Comparison of ENCODE assay signal across 28 cellular contexts in the genomic region with DNA sequence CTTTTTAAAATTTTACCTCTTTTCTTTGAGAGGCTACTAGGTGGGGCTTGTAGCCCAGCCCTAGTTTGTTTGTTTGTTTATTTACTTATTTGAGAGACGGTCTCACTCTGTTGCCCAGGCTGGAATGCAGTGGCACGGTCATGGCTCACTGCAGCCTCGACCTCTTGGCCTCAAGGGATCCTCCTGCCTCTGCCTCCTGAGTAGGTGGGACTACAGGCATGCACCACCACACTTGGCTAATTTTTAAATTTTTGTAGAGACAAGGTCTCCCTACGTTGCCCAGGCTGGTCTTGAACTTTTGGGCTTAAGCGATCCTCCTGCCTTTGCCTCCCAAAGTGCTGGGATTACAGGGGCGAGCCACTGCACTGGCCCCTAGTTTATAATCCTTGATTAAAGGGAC.
"Had no signal": no experiment of that assay in that cellular context is flagged by ENCODE, and none has a peak within 500 bp of the region (broad histone marks: within the 10 kb centered on the region; RNA-seq: fewer than 3 reads in every experiment).

No MANE protein-coding gene starts in this region.

- H3K4me3 Mint-ChIP-seq: dendritic cell treated with granulocyte-macrophage colony-stimulating factor and Interleukin-4, amounts not matched to agents 40 ng/mL and 50 ng/mL, for 4 days; effector memory CD8-positive, alpha-beta T cell; endodermal cell; mesothelial cell of epicardium; naive B cell had no signal

- H3K27me3 Mint-ChIP-seq: dendritic cell treated with granulocyte-macrophage colony-stimulating factor and Interleukin-4, amounts not matched to agents 40 ng/mL and 50 ng/mL, for 4 days; effector memory CD8-positive, alpha-beta T cell; naive B cell had no signal

- H3K9me3 ChIP-seq: colonic mucosa, esophagus squamous epithelium, gastrocnemius medialis, heart right ventricle, lower lobe of right lung, mucosa of descending colon had no signal

- DNase-seq: colonic mucosa; cortex of kidney; effector CD8-positive, alpha-beta T cell; effector memory CD8-positive, alpha-beta T cell; endodermal cell; erythroblast; esophagus squamous epithelium; foreskin fibroblast; foreskin melanocyte; gastrocnemius medialis; glutamatergic neuron; head of caudate nucleus; heart right ventricle; hippocampal formation; left cardiac atrium; left ventricle myocardium superior; lower lobe of right lung; mesenchymal stem cell; mucosa of descending colon; naive B cell had no signal

- H3K27me3 ChIP-seq: colonic mucosa, esophagus squamous epithelium, gastrocnemius medialis, heart right ventricle had no signal

- FAIRE-seq: endometrium, islet of Langerhans, keratinocyte had no signal

- H3K36me3 ChIP-seq: colonic mucosa had no signal

- H3K27ac Mint-ChIP-seq: dendritic cell treated with granulocyte-macrophage colony-stimulating factor and Interleukin-4, amounts not matched to agents 40 ng/mL and 50 ng/mL, for 4 days; effector memory CD8-positive, alpha-beta T cell; endodermal cell; mesothelial cell of epicardium had no signal

- H3K27ac ChIP-seq: colonic mucosa, epithelial cell of prostate, esophagus squamous epithelium, gastrocnemius medialis, heart right ventricle, lower lobe of right lung had no signal

- ATAC-seq: effector memory CD8-positive, alpha-beta T cell; esophagus mucosa; gastrocnemius medialis; heart right ventricle; left cardiac atrium; left lobe of liver; left ventricle myocardium superior; lower lobe of right lung; mucosa of descending colon had no signal

- H3K4me3 ChIP-seq: colonic mucosa, esophagus squamous epithelium, gastrocnemius medialis, heart right ventricle, lower lobe of right lung, mucosa of descending colon had no signal

- H3K9me3 Mint-ChIP-seq: dendritic cell treated with granulocyte-macrophage colony-stimulating factor and Interleukin-4, amounts not matched to agents 40 ng/mL and 50 ng/mL, for 4 days; effector memory CD8-positive, alpha-beta T cell; endodermal cell; mesothelial cell of epicardium; naive B cell had no signal

- H3K4me1 ChIP-seq: colonic mucosa had no signal
